ENCODE assay signal across 9 cellular contexts in the genomic region with DNA sequence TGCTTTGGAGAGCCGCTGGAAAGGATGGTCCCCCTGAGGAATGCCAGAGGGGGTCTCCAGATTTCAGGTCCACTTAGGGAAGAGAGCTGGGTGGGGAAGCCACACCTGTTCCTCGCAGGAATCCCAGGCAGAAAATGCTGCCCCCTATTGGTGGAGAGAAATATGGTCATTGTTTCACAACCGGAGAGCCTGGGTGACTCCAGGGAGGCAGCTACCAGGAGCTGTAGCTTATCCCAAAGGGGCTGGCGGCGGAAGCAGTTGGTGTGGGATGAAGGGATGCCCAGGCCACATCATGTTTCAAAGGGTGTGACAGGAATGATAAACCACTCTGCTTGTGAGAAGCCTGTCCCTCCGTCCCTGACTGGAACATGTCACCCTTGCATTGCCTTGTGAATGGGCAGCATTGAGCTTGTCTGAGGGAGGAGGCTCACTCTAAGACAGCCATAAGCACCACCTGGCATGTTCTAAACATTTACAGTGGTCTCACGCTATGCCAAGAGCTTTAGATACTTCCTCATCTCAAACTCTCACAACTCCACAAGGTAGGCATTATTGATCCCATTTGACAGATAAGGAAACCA. TPM values are rescaled to one million over a fixed set of nuclear protein-coding genes. Genes with fewer than 3 reads are reported as not detected.
DNase-seq lines count a peak whose midpoint lies in the region; ATAC-seq, FAIRE-seq and TF ChIP-seq lines count a peak whose summit lies in the region.
"Had no signal": no experiment of that assay in that cellular context is flagged by ENCODE, and none has a peak within 500 bp of the region (broad histone marks: within the 10 kb centered on the region; RNA-seq: fewer than 3 reads in every experiment).

No MANE protein-coding gene starts in this region.

- no peak overlapping the region for H3K4me3 Mint-ChIP-seq in activated CD4-positive, alpha-beta T cell treated with anti-CD3 and anti-CD28 coated beads, Interleukin-2, amount 10 ng/mL, durations not matched to agents 7 days and 5 days

- no peak for DNase-seq in AG10803 (ENCODE audit: low read depth)
- DNase-seq in activated CD4-positive, alpha-beta T cell treated with anti-CD3 and anti-CD28 coated beads, Interleukin-2, amount 10 ng/mL, durations not matched to agents 7 days and 5 days: peak; percentile 13
- DNase-seq in kidney: no peak
- no peak for DNase-seq in NCI-H2107 treated with DMSO at 0.1 percent for 48 hours (lab: John Stamatoyannopoulos, UW; ENCODE audit: unreplicated experiment)
- DNase-seq in activated CD4-positive, CD25-positive, alpha-beta regulatory T cell treated with anti-CD3 and anti-CD28 coated beads, Interleukin-2, amount 50 U/mL, for 72 hours: no peak

- no peaks in the 10 kb centered on the region for H3K27me3 Mint-ChIP-seq in activated CD4-positive, alpha-beta T cell treated with anti-CD3 and anti-CD28 coated beads, Interleukin-2, amount 10 ng/mL, durations not matched to agents 7 days and 5 days

- intact Hi-C loops in kidney (cut with DNase I): no loop called here

- no peaks in the 10 kb centered on the region for H3K9me3 Mint-ChIP-seq in activated CD4-positive, alpha-beta T cell treated with anti-CD3 and anti-CD28 coated beads, Interleukin-2, amount 10 ng/mL, durations not matched to agents 7 days and 5 days

- no peak overlapping the region for H3K27ac Mint-ChIP-seq in activated CD4-positive, alpha-beta T cell treated with anti-CD3 and anti-CD28 coated beads, Interleukin-2, amount 10 ng/mL, durations not matched to agents 7 days and 5 days

- H3K36me3 Mint-ChIP-seq in activated CD4-positive, alpha-beta T cell treated with anti-CD3 and anti-CD28 coated beads, Interleukin-2, amount 10 ng/mL, durations not matched to agents 7 days and 5 days (ENCODE audit: low read depth): no peaks in the 10 kb centered on the region

- H3K4me1 ChIP-seq in kidney (ENCODE audit: control insufficient read depth in 1 of 2, insufficient read depth in 1 of 2, low read depth in 1 of 2, low read length in 2 of 2): no peaks in the 10 kb centered on the region

- TF ChIP-seq CTCF in AG10803 (conservative IDR thresholded peaks at IDR 0.05; ENCODE audit: low read length): peak; percentile 47
- TF ChIP-seq CTCF in GM12874 (IDR thresholded peaks at IDR 0.05; ENCODE audit: insufficient read depth, low read depth, low read length): peak; percentile 52; the same call in 1 of the 2 replicates
- peak; percentile 23 for TF ChIP-seq CTCF in kidney (IDR thresholded peaks at IDR 0.05; ENCODE audit: borderline replicate concordance, extremely low read depth, insufficient read depth)

- no peaks in the 10 kb centered on the region for H3K9me3 ChIP-seq in kidney (ENCODE audit: control insufficient read depth in 1 of 2, low read length in 2 of 2)

- ATAC-seq in HG02763 (IDR thresholded peaks at IDR 0.05; ENCODE audit: unreplicated experiment) (no peak), HG02885 (IDR thresholded peaks at IDR 0.05; ENCODE audit: poor library complexity, unreplicated experiment) (no peak)

- H3K4me3 ChIP-seq in AG10803 (ENCODE audit: low read length) (no peak overlapping the region), kidney (ENCODE audit: low read length in 2 of 2) (no peak overlapping the region)

- no peak overlapping the region for H3K27ac ChIP-seq in kidney (ENCODE audit: low read depth in 2 of 2, low read length in 2 of 2)

- H3K4me1 Mint-ChIP-seq in activated CD4-positive, alpha-beta T cell treated with anti-CD3 and anti-CD28 coated beads, Interleukin-2, amount 10 ng/mL, durations not matched to agents 7 days and 5 days: no peaks in the 10 kb centered on the region

- H3K36me3 ChIP-seq in kidney (ENCODE audit: control insufficient read depth in 1 of 2, insufficient read depth in 2 of 2, low read length in 2 of 2): no peaks in the 10 kb centered on the region

- no peak for FAIRE-seq in kidney (lab: Jason Lieb, UNC)
- FAIRE-seq: HTR-8/SVneo had no signal

- CTCF ChIA-PET in activated CD4-positive, alpha-beta T cell treated with anti-CD3 and anti-CD28 coated beads, Interleukin-2, amount 10 ng/mL, durations not matched to agents 7 days and 5 days (lab: Charles Lee): interaction anchor here (0.6 to 1.3 kb wide), 3 partner anchors 18 to 47 kb away, joined by 3 to 5 read pairs (median 4); no protein-coding TSS in a partner anchor

- H3K9ac ChIP-seq in kidney (ENCODE audit: low read length in 2 of 2): no peak overlapping the region

- POLR2A ChIA-PET in activated CD4-positive, alpha-beta T cell treated with anti-CD3 and anti-CD28 coated beads, Interleukin-2, amount 10 ng/mL, durations not matched to agents 7 days and 5 days (lab: Charles Lee): no interaction called here

RNA-seq across cellular contexts. Expression of a gene that starts 34.5 kb away (rescaled TPM):
- 1 to 10 TPM; 6.7 to 6.9 TPM for total RNA-seq in activated CD4-positive, alpha-beta T cell treated with anti-CD3 and anti-CD28 coated beads, Interleukin-2, amount 10 ng/mL, durations not matched to agents 7 days and 5 days
- 15.4 TPM for total RNA-seq in kidney
- polyA plus RNA-seq in kidney (ENCODE audit: insufficient read depth, low read depth, low replicate concordance): 16.0 TPM
